Comparison of ENCODE assay signal across 8 cellular contexts in the genomic region with DNA sequence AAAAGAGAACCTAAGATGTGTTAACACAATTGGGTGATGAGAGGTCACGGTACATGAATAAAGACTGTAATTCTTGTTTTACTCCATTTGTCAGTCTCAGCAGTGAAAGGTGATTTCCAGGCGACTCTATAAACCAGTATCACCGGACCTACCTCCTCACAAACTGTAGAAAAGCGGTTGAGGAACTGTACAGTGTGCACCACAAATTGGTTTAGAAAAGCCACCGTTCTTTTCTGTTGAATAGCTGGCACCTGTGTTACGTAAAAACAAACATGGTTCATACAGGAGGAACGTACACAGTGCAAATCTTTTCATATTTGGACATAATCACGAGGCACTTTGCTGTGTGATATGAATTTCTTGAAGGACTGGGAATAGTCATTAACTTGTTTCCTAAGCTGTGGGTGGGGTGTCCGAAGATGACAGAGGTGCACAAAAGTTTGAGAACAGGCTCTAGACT. TPM values are rescaled to one million over a fixed set of nuclear protein-coding genes. Genes with fewer than 3 reads are reported as not detected.
DNase-seq lines count a peak whose midpoint lies in the region; ATAC-seq and TF ChIP-seq lines count a peak whose summit lies in the region.

No MANE protein-coding gene starts in this region.

- H3K27ac Mint-ChIP-seq in activated T-cell treated with anti-CD3 and anti-CD28 coated beads, Interleukin-2, amount 50 U/mL, for 24 hours: peak overlapping the region; percentile 98

- H3K9me3 ChIP-seq in esophagus (ENCODE audit: control insufficient read depth in 2 of 2, insufficient read depth in 1 of 2, low read depth in 1 of 2, low read length in 1 of 2): no peaks in the 10 kb centered on the region
- no peaks in the 10 kb centered on the region for H3K9me3 ChIP-seq in neural cell (ENCODE audit: low read length)

- ATAC-seq in HG02938 (IDR thresholded peaks at IDR 0.05; ENCODE audit: unreplicated experiment) (peak; percentile 38), SK-N-SH treated with all-trans-retinoic acid at 6 μM for 48 hours (peak; percentile 25)

- no peaks in the 10 kb centered on the region for H3K79me2 ChIP-seq in neural cell (replicated peaks; ENCODE audit: insufficient read depth, low read length)

- H3K4me3 ChIP-seq in esophagus (ENCODE audit: low read depth in 1 of 2, low read length in 2 of 2) (peak overlapping the region; percentile 91 to 96), neural cell (ENCODE audit: low read length) (peak overlapping the region; percentile 91)

- H3K4me1 Mint-ChIP-seq in activated T-cell treated with anti-CD3 and anti-CD28 coated beads, Interleukin-2, amount 50 U/mL, for 24 hours (ENCODE audit: low read depth): peaks cover 43% of the 10 kb centered on the region

- WGBS in esophagus, 2 donors: 15 to 16% methylated on average over 9 of the region's 9 CpGs

- H3K36me3 Mint-ChIP-seq in activated T-cell treated with anti-CD3 and anti-CD28 coated beads, Interleukin-2, amount 50 U/mL, for 24 hours (ENCODE audit: low read depth): peaks cover 48% of the 10 kb centered on the region

- no peaks in the 10 kb centered on the region for H3F3A ChIP-seq in neural cell (ENCODE audit: insufficient read depth, low read length, poor library complexity, severe bottlenecking)

- TF ChIP-seq EP300 in neural cell (conservative IDR thresholded peaks at IDR 0.05; ENCODE audit: poor library complexity, severe bottlenecking): no peak

- H3K4me1 ChIP-seq in esophagus (ENCODE audit: control insufficient read depth in 2 of 2, insufficient read depth in 2 of 2, low read length in 1 of 2): no peaks in the 10 kb centered on the region

- no peaks in the 10 kb centered on the region for H3K9me3 Mint-ChIP-seq in activated T-cell treated with anti-CD3 and anti-CD28 coated beads, Interleukin-2, amount 50 U/mL, for 24 hours

- H3K36me3 ChIP-seq in esophagus (ENCODE audit: control insufficient read depth in 2 of 2, insufficient read depth in 2 of 2, low read length in 1 of 2) (no peaks in the 10 kb centered on the region), neural cell (ENCODE audit: insufficient read depth, low read length) (no peaks in the 10 kb centered on the region)

- no peak for TF ChIP-seq RAD21 in neural cell (conservative IDR thresholded peaks at IDR 0.05)

- H2AFZ ChIP-seq in neural cell (ENCODE audit: low read depth, low read length): peak overlapping the region; percentile 97

- peak overlapping the region; percentile 93 for H3K4me2 ChIP-seq in neural cell (ENCODE audit: low read length)

- H3K9ac ChIP-seq in neural cell (ENCODE audit: low read length): peak overlapping the region; percentile 87

- no peak for TF ChIP-seq CTCF in neural cell (IDR thresholded peaks at IDR 0.05; ENCODE audit: poor library complexity, severe bottlenecking)

- H3K4me3 Mint-ChIP-seq in activated T-cell treated with anti-CD3 and anti-CD28 coated beads, Interleukin-2, amount 50 U/mL, for 24 hours: peak overlapping the region; percentile 94

- H4K20me1 ChIP-seq in neural cell (ENCODE audit: insufficient read depth): no peaks in the 10 kb centered on the region

- H3K27me3 ChIP-seq in esophagus (ENCODE audit: control insufficient read depth in 1 of 2, insufficient read depth in 2 of 2, low read length in 2 of 2) (no peaks in the 10 kb centered on the region), neural cell (ENCODE audit: insufficient read depth, low read depth, low read length) (no peaks in the 10 kb centered on the region)

- peaks cover 4% of the 10 kb centered on the region for H3K27me3 Mint-ChIP-seq in activated T-cell treated with anti-CD3 and anti-CD28 coated beads, Interleukin-2, amount 50 U/mL, for 24 hours

- DNase-seq in activated T-cell treated with anti-CD3 and anti-CD28 coated beads, Interleukin-2, amount 50 U/mL, for 24 hours: no peak
- no peak for DNase-seq in activated T-cell treated with anti-CD3 and anti-CD28 coated beads, Interleukin-2, amount 50 U/mL, for 1 hour
- no peak for DNase-seq in NCI-H446 (lab: John Stamatoyannopoulos, UW)
- no peak for DNase-seq in stimulated activated CD4-positive, alpha-beta T cell treated with anti-CD3 and anti-CD28 coated beads, Interleukin-12 subunit alpha, Interleukin-12 subunit beta, amount 100 ng/mL, for 4 hours

- H3K27ac ChIP-seq in esophagus (ENCODE audit: low read depth in 2 of 2, low read length in 1 of 2) (peak overlapping the region; percentile 87 to 90), neural cell (ENCODE audit: low read length) (peak overlapping the region; percentile 54)

- H3K9me2 ChIP-seq in neural cell (ENCODE audit: insufficient read depth, low read length): no peaks in the 10 kb centered on the region

TF ChIP-seq in SK-N-SH treated with all-trans-retinoic acid at 6 μM for 48 hours, 23 proteins besides CTCF, POLR2A, EP300 and RAD21 (continues in another document):
- no peak for TF ChIP-seq ZC3H10 (CRISPR knock-in tag; IDR thresholded peaks at IDR 0.05)
- no peak for TF ChIP-seq PPARA (CRISPR knock-in tag; IDR thresholded peaks at IDR 0.05; ENCODE audit: borderline replicate concordance)
- no peak for TF ChIP-seq TOX (CRISPR knock-in tag; IDR thresholded peaks at IDR 0.05; ENCODE audit: borderline replicate concordance)
- TF ChIP-seq, protein P1, sequence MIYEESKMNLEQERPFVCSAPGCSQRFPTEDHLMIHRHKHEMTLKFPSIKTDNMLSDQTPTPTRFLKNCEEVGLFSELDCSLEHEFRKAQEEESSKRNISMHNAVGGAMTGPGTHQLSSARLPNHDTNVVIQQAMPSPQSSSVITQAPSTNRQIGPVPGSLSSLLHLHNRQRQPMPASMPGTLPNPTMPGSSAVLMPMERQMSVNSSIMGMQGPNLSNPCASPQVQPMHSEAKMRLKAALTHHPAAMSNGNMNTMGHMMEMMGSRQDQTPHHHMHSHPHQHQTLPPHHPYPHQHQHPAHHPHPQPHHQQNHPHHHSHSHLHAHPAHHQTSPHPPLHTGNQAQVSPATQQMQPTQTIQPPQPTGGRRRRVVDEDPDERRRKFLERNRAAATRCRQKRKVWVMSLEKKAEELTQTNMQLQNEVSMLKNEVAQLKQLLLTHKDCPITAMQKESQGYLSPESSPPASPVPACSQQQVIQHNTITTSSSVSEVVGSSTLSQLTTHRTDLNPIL (CRISPR knock-in tag; IDR thresholded peaks at IDR 0.05; ENCODE audit: low read depth): no peak
- TF ChIP-seq ARNTL (CRISPR knock-in tag; IDR thresholded peaks at IDR 0.05; ENCODE audit: borderline replicate concordance, low read depth): no peak
- TF ChIP-seq TCF4 (CRISPR knock-in tag; IDR thresholded peaks at IDR 0.05; ENCODE audit: borderline replicate concordance): no peak
- TF ChIP-seq, protein P2, sequence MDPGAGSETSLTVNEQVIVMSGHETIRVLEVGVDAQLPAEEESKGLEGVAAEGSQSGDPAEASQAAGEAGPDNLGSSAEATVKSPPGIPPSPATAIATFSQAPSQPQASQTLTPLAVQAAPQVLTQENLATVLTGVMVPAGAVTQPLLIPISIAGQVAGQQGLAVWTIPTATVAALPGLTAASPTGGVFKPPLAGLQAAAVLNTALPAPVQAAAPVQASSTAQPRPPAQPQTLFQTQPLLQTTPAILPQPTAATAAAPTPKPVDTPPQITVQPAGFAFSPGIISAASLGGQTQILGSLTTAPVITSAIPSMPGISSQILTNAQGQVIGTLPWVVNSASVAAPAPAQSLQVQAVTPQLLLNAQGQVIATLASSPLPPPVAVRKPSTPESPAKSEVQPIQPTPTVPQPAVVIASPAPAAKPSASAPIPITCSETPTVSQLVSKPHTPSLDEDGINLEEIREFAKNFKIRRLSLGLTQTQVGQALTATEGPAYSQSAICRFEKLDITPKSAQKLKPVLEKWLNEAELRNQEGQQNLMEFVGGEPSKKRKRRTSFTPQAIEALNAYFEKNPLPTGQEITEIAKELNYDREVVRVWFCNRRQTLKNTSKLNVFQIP (CRISPR knock-in tag; IDR thresholded peaks at IDR 0.05; ENCODE audit: borderline replicate concordance, low read depth): no peak

TF ChIP-seq in neural cell, 6 proteins besides CTCF, POLR2A, EP300 and RAD21:
- no peak for TF ChIP-seq POLR2AphosphoS5 (IDR thresholded peaks at IDR 0.05)
- TF ChIP-seq, protein P3, sequence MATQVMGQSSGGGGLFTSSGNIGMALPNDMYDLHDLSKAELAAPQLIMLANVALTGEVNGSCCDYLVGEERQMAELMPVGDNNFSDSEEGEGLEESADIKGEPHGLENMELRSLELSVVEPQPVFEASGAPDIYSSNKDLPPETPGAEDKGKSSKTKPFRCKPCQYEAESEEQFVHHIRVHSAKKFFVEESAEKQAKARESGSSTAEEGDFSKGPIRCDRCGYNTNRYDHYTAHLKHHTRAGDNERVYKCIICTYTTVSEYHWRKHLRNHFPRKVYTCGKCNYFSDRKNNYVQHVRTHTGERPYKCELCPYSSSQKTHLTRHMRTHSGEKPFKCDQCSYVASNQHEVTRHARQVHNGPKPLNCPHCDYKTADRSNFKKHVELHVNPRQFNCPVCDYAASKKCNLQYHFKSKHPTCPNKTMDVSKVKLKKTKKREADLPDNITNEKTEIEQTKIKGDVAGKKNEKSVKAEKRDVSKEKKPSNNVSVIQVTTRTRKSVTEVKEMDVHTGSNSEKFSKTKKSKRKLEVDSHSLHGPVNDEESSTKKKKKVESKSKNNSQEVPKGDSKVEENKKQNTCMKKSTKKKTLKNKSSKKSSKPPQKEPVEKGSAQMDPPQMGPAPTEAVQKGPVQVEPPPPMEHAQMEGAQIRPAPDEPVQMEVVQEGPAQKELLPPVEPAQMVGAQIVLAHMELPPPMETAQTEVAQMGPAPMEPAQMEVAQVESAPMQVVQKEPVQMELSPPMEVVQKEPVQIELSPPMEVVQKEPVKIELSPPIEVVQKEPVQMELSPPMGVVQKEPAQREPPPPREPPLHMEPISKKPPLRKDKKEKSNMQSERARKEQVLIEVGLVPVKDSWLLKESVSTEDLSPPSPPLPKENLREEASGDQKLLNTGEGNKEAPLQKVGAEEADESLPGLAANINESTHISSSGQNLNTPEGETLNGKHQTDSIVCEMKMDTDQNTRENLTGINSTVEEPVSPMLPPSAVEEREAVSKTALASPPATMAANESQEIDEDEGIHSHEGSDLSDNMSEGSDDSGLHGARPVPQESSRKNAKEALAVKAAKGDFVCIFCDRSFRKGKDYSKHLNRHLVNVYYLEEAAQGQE (IDR thresholded peaks at IDR 0.05; ENCODE audit: borderline replicate concordance): no peak
- no peak for TF ChIP-seq EZH2 (IDR thresholded peaks at IDR 0.05; ENCODE audit: borderline replicate concordance, insufficient read depth, low read length, poor library complexity, severe bottlenecking)
- TF ChIP-seq SMC3 (conservative IDR thresholded peaks at IDR 0.05; ENCODE audit: poor library complexity): no peak
- no peak for TF ChIP-seq MXI1 (conservative IDR thresholded peaks at IDR 0.05; ENCODE audit: poor library complexity, severe bottlenecking)
- no peak for TF ChIP-seq TAF1 (IDR thresholded peaks at IDR 0.05; ENCODE audit: low read depth)

RNA-seq across cellular contexts. Expression of a gene that starts 0.7 kb away (rescaled TPM):
- 10 to 100 TPM; 31.0 to 39.4 TPM for polyA plus RNA-seq in esophagus
- 65.9 and 72.6 TPM in 2 replicates for polyA plus RNA-seq in neural cell
- polyA minus RNA-seq in neural cell: 39.2 and 48.0 TPM in 2 replicates

RNA-seq across cellular contexts. Expression of a gene that starts 58.8 kb away (rescaled TPM):
- polyA plus RNA-seq in esophagus (10 to 100 TPM in 1 of 2 donors, 1 to 10 TPM in 1; 7.3 to 26.8 TPM), neural cell (21.6 and 22.4 TPM in 2 replicates)
- 11.7 and 14.4 TPM in 2 replicates for polyA minus RNA-seq in neural cell

RNA-seq across cellular contexts. Expression of a gene that starts 58.9 kb away (rescaled TPM):
- polyA plus RNA-seq in esophagus (1 to 10 TPM; 5.8 to 7.0 TPM), neural cell (2.6 and 6.3 TPM in 2 replicates)
- 4.4 and 5.1 TPM in 2 replicates for polyA minus RNA-seq in neural cell
